ENCODE assay signal across 14 cellular contexts in the genomic region with DNA sequence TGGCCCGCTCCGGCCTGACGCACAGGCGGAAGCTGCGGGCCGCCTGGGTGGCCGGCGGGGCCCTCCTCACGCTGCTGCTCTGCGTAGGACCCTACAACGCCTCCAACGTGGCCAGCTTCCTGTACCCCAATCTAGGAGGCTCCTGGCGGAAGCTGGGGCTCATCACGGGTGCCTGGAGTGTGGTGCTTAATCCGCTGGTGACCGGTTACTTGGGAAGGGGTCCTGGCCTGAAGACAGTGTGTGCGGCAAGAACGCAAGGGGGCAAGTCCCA. TPM values are rescaled to one million over a fixed set of nuclear protein-coding genes. Genes with fewer than 3 reads are reported as not detected.
"Had no signal": no experiment of that assay in that cellular context is flagged by ENCODE, and none has a peak within 500 bp of the region (broad histone marks: within the 10 kb centered on the region; RNA-seq: fewer than 3 reads in every experiment).

No MANE protein-coding gene starts in this region.

- H3K27ac Mint-ChIP-seq: activated naive CD8-positive, alpha-beta T cell; dendritic cell treated with granulocyte-macrophage colony-stimulating factor and Interleukin-4, amounts not matched to agents 40 ng/mL and 50 ng/mL, for 4 days; mesothelial cell of epicardium; progenitor cell of endocrine pancreas; stimulated activated naive CD8-positive, alpha-beta T cell treated with anti-CD3 and anti-CD28 coated beads, Interleukin-15, Interleukin-2, amounts not matched to agents 100 ng/mL and 50 ng/mL, for 24 hours had no signal

- H3K27me3 Mint-ChIP-seq: activated B cell treated with CpG ODN at 0.5 μM for 24 hours; activated naive CD8-positive, alpha-beta T cell; stimulated activated naive CD8-positive, alpha-beta T cell treated with anti-CD3 and anti-CD28 coated beads, Interleukin-15, Interleukin-2, amounts not matched to agents 100 ng/mL and 50 ng/mL, for 24 hours had no signal

- H3K4me3 Mint-ChIP-seq: activated B cell treated with CpG ODN at 0.5 μM for 24 hours; activated naive CD8-positive, alpha-beta T cell; activated T-helper 1 cell treated with anti-CD3 and anti-CD28 coated beads, Interleukin-12 subunit alpha, Interleukin-12 subunit beta, Interleukin-2, Interleukin-4 antibody, amounts not matched to agents 30 ng/mL and 10 ng/mL and 1 ng/mL, durations not matched to agents 14 hours and 24 hours and 36 hours; dendritic cell treated with granulocyte-macrophage colony-stimulating factor and Interleukin-4, amounts not matched to agents 40 ng/mL and 50 ng/mL, for 4 days; mesothelial cell of epicardium; stimulated activated naive CD8-positive, alpha-beta T cell treated with anti-CD3 and anti-CD28 coated beads, Interleukin-15, Interleukin-2, amounts not matched to agents 100 ng/mL and 50 ng/mL, for 24 hours had no signal

- H3K9me3 Mint-ChIP-seq: activated B cell treated with CpG ODN at 0.5 μM for 24 hours; activated T-helper 1 cell treated with anti-CD3 and anti-CD28 coated beads, Interleukin-12 subunit alpha, Interleukin-12 subunit beta, Interleukin-2, Interleukin-4 antibody, amounts not matched to agents 30 ng/mL and 10 ng/mL and 1 ng/mL, durations not matched to agents 14 hours and 24 hours and 36 hours; dendritic cell treated with granulocyte-macrophage colony-stimulating factor and Interleukin-4, amounts not matched to agents 40 ng/mL and 50 ng/mL, for 4 days; mesothelial cell of epicardium; stimulated activated naive CD8-positive, alpha-beta T cell treated with anti-CD3 and anti-CD28 coated beads, Interleukin-15, Interleukin-2, amounts not matched to agents 100 ng/mL and 50 ng/mL, for 24 hours had no signal

- H3K36me3 ChIP-seq: esophagus squamous epithelium, heart right ventricle, suprapubic skin had no signal

- H3K36me3 Mint-ChIP-seq: activated naive CD8-positive, alpha-beta T cell; mesothelial cell of epicardium had no signal

- H3K9me3 ChIP-seq: esophagus squamous epithelium, heart right ventricle, suprapubic skin had no signal

- H3K27ac ChIP-seq: esophagus squamous epithelium, suprapubic skin had no signal

- DNase-seq: esophagus squamous epithelium had no signal

- H3K4me3 ChIP-seq: esophagus squamous epithelium, heart right ventricle, lung, suprapubic skin had no signal

RNA-seq across cellular contexts. Expression of a gene that starts 4.4 kb away (rescaled TPM):
- total RNA-seq: bronchial epithelial cell, cerebellum, esophagus squamous epithelium, heart right ventricle, osteoblast, suprapubic skin had no signal

RNA-seq across cellular contexts. Expression of a gene that starts 6.1 kb away (rescaled TPM):
- total RNA-seq: bronchial epithelial cell, cerebellum, esophagus squamous epithelium, osteoblast, progenitor cell of endocrine pancreas, suprapubic skin had no signal

RNA-seq across cellular contexts. Expression of a gene that starts 18.8 kb away (rescaled TPM):
- total RNA-seq: activated B cell treated with CpG ODN at 0.5 μM for 24 hours; activated T-helper 1 cell treated with anti-CD3 and anti-CD28 coated beads, Interleukin-12 subunit alpha, Interleukin-12 subunit beta, Interleukin-2, Interleukin-4 antibody, amounts not matched to agents 30 ng/mL and 10 ng/mL and 1 ng/mL, durations not matched to agents 14 hours and 24 hours and 36 hours; bronchial epithelial cell; cerebellum; esophagus squamous epithelium; heart right ventricle; mesothelial cell of epicardium; osteoblast; progenitor cell of endocrine pancreas; suprapubic skin had no signal

RNA-seq across cellular contexts. Expression of a gene that starts 23.1 kb away (rescaled TPM):
- total RNA-seq: cerebellum, osteoblast, suprapubic skin had no signal
